ENCODE assay signal across 20 cellular contexts in genomic region chrX:107599371-107599970, GRCh38.
"Had no signal": no experiment of that assay in that cellular context is flagged by ENCODE, and none has a peak within 500 bp of the region (broad histone marks: within the 10 kb centered on the region; RNA-seq: fewer than 3 reads in every experiment).

No MANE protein-coding gene starts in this region.

- H3K36me3 ChIP-seq: brain microvascular endothelial cell, colonic mucosa, gastrocnemius medialis, heart right ventricle, lower lobe of right lung, spleen, upper lobe of right lung had no signal

- H3K27ac ChIP-seq: brain microvascular endothelial cell, colonic mucosa, gastrocnemius medialis, heart right ventricle, lower lobe of right lung, parathyroid adenoma, spleen, upper lobe of right lung had no signal

- H3K79me2 ChIP-seq: parathyroid adenoma had no signal

- ATAC-seq: activated CD8-positive, alpha-beta memory T cell treated with anti-CD3 and anti-CD28 coated beads, Interleukin-2, amount 10 ng/mL, durations not matched to agents 7 days and 5 days; gastrocnemius medialis; heart right ventricle; left colon; lower lobe of right lung; natural killer cell treated with Interleukin-12 subunit alpha and Interleukin-12 subunit beta and Interleukin-15 and Interleukin-18, amount 100 ng/mL, for 72 hours; stimulated activated naive B cell treated with anti-CD40 and anti-IgM and Interleukin-4, amounts not matched to agents 10 μg/mL and 1 μg/mL and 100 μg/mL, for 72 hours; T-cell; upper lobe of right lung had no signal

- H3K27me3 ChIP-seq: brain microvascular endothelial cell, colonic mucosa, gastrocnemius medialis, upper lobe of right lung had no signal

- H3K9ac ChIP-seq: parathyroid adenoma had no signal

- DNase-seq: activated CD4-positive, alpha-beta memory T cell treated with anti-CD3 and anti-CD28 coated beads, Interleukin-2, amount 10 ng/mL, durations not matched to agents 7 days and 5 days; activated CD4-positive, alpha-beta T cell treated with anti-CD3 and anti-CD28 coated beads for 48 hours; activated CD4-positive, CD25-positive, alpha-beta regulatory T cell; activated CD8-positive, alpha-beta memory T cell treated with anti-CD3 and anti-CD28 coated beads, Interleukin-2, amount 10 ng/mL, durations not matched to agents 7 days and 5 days; activated naive CD8-positive, alpha-beta T cell treated with anti-CD3 and anti-CD28 coated beads, Interleukin-2, amount 10 ng/mL, durations not matched to agents 7 days and 5 days; brain microvascular endothelial cell; central memory CD4-positive, alpha-beta T cell; colonic mucosa; gastrocnemius medialis; heart right ventricle; islet precursor cell; left colon; lower lobe of right lung; spleen; stimulated activated naive B cell treated with anti-CD40 and anti-IgM and Interleukin-4, amounts not matched to agents 10 μg/mL and 1 μg/mL and 100 μg/mL, for 72 hours; T-cell; T-helper 9 cell; upper lobe of right lung had no signal

- H3K4me1 ChIP-seq: colonic mucosa, gastrocnemius medialis, heart right ventricle, lower lobe of right lung, parathyroid adenoma, spleen, upper lobe of right lung had no signal

- H3K4me3 ChIP-seq: colonic mucosa, gastrocnemius medialis, heart right ventricle, lower lobe of right lung, spleen, upper lobe of right lung had no signal

- H3K9me3 ChIP-seq: colonic mucosa, gastrocnemius medialis, heart right ventricle, lower lobe of right lung, spleen, upper lobe of right lung had no signal

- H2AFZ ChIP-seq: parathyroid adenoma had no signal
